ENCODE assay signal across 1 cellular context in genomic region chr3:112611813-112612515, GRCh38.
TF ChIP-seq lines count a peak whose summit lies in the region.

No MANE protein-coding gene starts in this region.

TF ChIP-seq in endothelial cell of umbilical vein, 7 proteins besides CTCF, POLR2A, EP300 and RAD21:
- no peak for TF ChIP-seq JUN (IDR thresholded peaks at IDR 0.05; ENCODE audit: borderline replicate concordance, insufficient read depth, insufficient read length, low read depth)
- no peak for TF ChIP-seq POLR2AphosphoS5 (IDR thresholded peaks at IDR 0.05; ENCODE audit: insufficient read depth, low read depth, low read length)
- no peak for TF ChIP-seq MAX (IDR thresholded peaks at IDR 0.05; ENCODE audit: insufficient read depth, insufficient read length)
- no peak for TF ChIP-seq EZH2 (IDR thresholded peaks at IDR 0.05; ENCODE audit: borderline replicate concordance, low read depth, low read length, severe bottlenecking)
- TF ChIP-seq MYC (IDR thresholded peaks at IDR 0.05; ENCODE audit: low read depth, low read length) = no peak
- no peak for TF ChIP-seq FOS (IDR thresholded peaks at IDR 0.05; ENCODE audit: borderline replicate concordance, insufficient read depth, low read length)
- no peak for TF ChIP-seq GATA2 (IDR thresholded peaks at IDR 0.05; ENCODE audit: insufficient read depth, insufficient read length, low read depth, low read length)
